21 cellular contexts compared by ENCODE assay signal in genomic region chr11:50379484-50379883, GRCh38.
DNase-seq lines count a peak whose midpoint lies in the region; ATAC-seq, FAIRE-seq and TF ChIP-seq lines count a peak whose summit lies in the region.
"Had no signal": no experiment of that assay in that cellular context is flagged by ENCODE, and none has a peak within 500 bp of the region (broad histone marks: within the 10 kb centered on the region; RNA-seq: fewer than 3 reads in every experiment).

No MANE protein-coding gene starts in this region.

- no peak for TF ChIP-seq RAD21 in HepG2 (CRISPR knock-in tag; IDR thresholded peaks at IDR 0.05)
- no peak for TF ChIP-seq RAD21 in K562 (CRISPR knock-in tag; conservative IDR thresholded peaks at IDR 0.05 in 1 of 2, IDR thresholded peaks at IDR 0.05 in 1 of 2)

- intact Hi-C loops in HepG2 (cut with micrococcal nuclease; ENCODE audit: unreplicated experiment) (no loop called here), right lobe of liver (cut with DNase I) (no loop called here), K562 (cut with micrococcal nuclease) (no loop called here), CD14-positive monocyte (cut with micrococcal nuclease) (no loop called here)

- no peaks in the 10 kb centered on the region for H3K4me1 Mint-ChIP-seq in CD14-positive monocyte

- BruUV-seq in HepG2 (replicated peaks; lab: Mats Ljungman, UMichigan), result no TSS peak
- BruUV-seq in K562 (replicated peaks; lab: Mats Ljungman, UMichigan), result no TSS peak

- H3K9me3 ChIP-seq in HepG2 (ENCODE audit: low read length) (peaks cover 100% of the 10 kb centered on the region), right lobe of liver (peaks cover 0 to 32% (median 2%) of the 10 kb centered on the region in 4 donors), K562 (replicated peaks; ENCODE audit: control insufficient read depth, insufficient read depth, low read depth, low read length) (no peaks in the 10 kb centered on the region), iPS-20b (ENCODE audit: insufficient read depth, low read depth, low read length) (peaks cover 100% of the 10 kb centered on the region)
- H3K9me3 ChIP-seq: BE2C had no signal

- ATAC-seq in HepG2 (no peak), right lobe of liver (no peak), K562 (no peak)
- ATAC-seq: CD8-positive, alpha-beta T cell had no signal

- POLR2A ChIA-PET in HepG2 (lab: Yijun Ruan, JAX), result no interaction called here
- POLR2A ChIA-PET in K562 (lab: Yijun Ruan, JAX), result no interaction called here

- no peaks in the 10 kb centered on the region for H3K27me3 ChIP-seq in HepG2 (ENCODE audit: control insufficient read depth in 1 of 2, insufficient read depth in 2 of 2, low read length in 2 of 2)
- H3K27me3 ChIP-seq in right lobe of liver, result no peaks in the 10 kb centered on the region
- H3K27me3 ChIP-seq in K562 (ENCODE audit: control insufficient read depth in 2 of 2, insufficient read depth in 2 of 2, low read length in 2 of 2), result no peaks in the 10 kb centered on the region
- no peaks in the 10 kb centered on the region for H3K27me3 ChIP-seq in iPS-20b (ENCODE audit: insufficient read depth, low read length)
- H3K27me3 ChIP-seq: BE2C, BLaER1 had no signal

- TF ChIP-seq POLR2A in HepG2 (IDR thresholded peaks at IDR 0.05; ENCODE audit: insufficient read depth in 1 of 2, low read depth in 2 of 2, low read length in 2 of 2) (no peak), right lobe of liver (IDR thresholded peaks at IDR 0.05) (no peak), K562 (conservative IDR thresholded peaks at IDR 0.05) (no peak)

- H3K4me3 ChIP-seq in HepG2 (replicated peaks in 1 of 3; ENCODE audit: insufficient read depth in 1 of 3, low read depth in 2 of 3, low read length in 3 of 3) (no peak overlapping the region), right lobe of liver (no peak overlapping the region), K562 (no peak overlapping the region), iPS-20b (ENCODE audit: low read length) (peak overlapping the region; percentile 37; the same call in 1 of the 2 replicates)
- H3K4me3 ChIP-seq: BLaER1 had no signal

- WGBS in HepG2 (ENCODE audit: low lambda C conversion rate), result 0% methylated on average over 1 of the region's 1 CpG
- WGBS in right lobe of liver (ENCODE audit: insufficient coverage, low coverage, low lambda C conversion rate, missing lambda C conversion rate), result 73% methylated on average over 1 of the region's 1 CpG
- WGBS in K562 (ENCODE audit: insufficient coverage, low coverage, missing lambda C conversion rate), result 0% methylated on average over 1 of the region's 1 CpG

- H3K27ac ChIP-seq in HepG2 (ENCODE audit: extremely low read length, insufficient read depth, low read length) (no peak overlapping the region), right lobe of liver (no peak overlapping the region), K562 (ENCODE audit: extremely low read depth, low read depth, low read length) (no peak overlapping the region), iPS-20b (ENCODE audit: low read length) (no peak overlapping the region)
- H3K27ac ChIP-seq: 22Rv1, BLaER1 had no signal

- H3K9me1 ChIP-seq in K562 (ENCODE audit: control insufficient read depth, insufficient read depth, low read length), result no peaks in the 10 kb centered on the region

- no peak overlapping the region for H3K4me3 Mint-ChIP-seq in CD14-positive monocyte
- H3K4me3 Mint-ChIP-seq: CD4-positive, alpha-beta T cell; CD8-positive, alpha-beta T cell had no signal

- H4K20me1 ChIP-seq in HepG2 (ENCODE audit: insufficient read depth, low read length), result no peaks in the 10 kb centered on the region
- H4K20me1 ChIP-seq in K562 (replicated peaks; ENCODE audit: control insufficient read depth, insufficient read depth, low read length), result no peaks in the 10 kb centered on the region
- H4K20me1 ChIP-seq: BLaER1 had no signal

- no peak for TF ChIP-seq CTCF in HepG2 (CRISPR knock-in tag; IDR thresholded peaks at IDR 0.05)
- no peak for TF ChIP-seq CTCF in right lobe of liver (IDR thresholded peaks at IDR 0.05)
- no peak for TF ChIP-seq CTCF in K562 (IDR thresholded peaks at IDR 0.05 in 2 of 3, conservative IDR thresholded peaks at IDR 0.05 in 1 of 3; ENCODE audit: insufficient read depth in 2 of 3, low read depth in 1 of 3, low read length in 3 of 3)
- no peak for TF ChIP-seq CTCF in CD14-positive monocyte (IDR thresholded peaks at IDR 0.05)

- no peak overlapping the region for H3K27ac Mint-ChIP-seq in CD14-positive monocyte
- H3K27ac Mint-ChIP-seq: CD4-positive, alpha-beta T cell; CD8-positive, alpha-beta T cell had no signal

- FAIRE-seq in HepG2 (lab: Jason Lieb, UNC) (no peak), K562 (lab: Jason Lieb, UNC) (no peak)
- FAIRE-seq: D721Med, G401.6, GM12891, GM19239 had no signal

- H3K4me2 ChIP-seq in HepG2 (ENCODE audit: low read depth, low read length) (no peak overlapping the region), K562 (ENCODE audit: insufficient read depth, low read length) (no peak overlapping the region)
- H3K4me2 ChIP-seq: BLaER1 had no signal

- CTCF ChIA-PET in HepG2 (lab: Yijun Ruan, JAX; ENCODE audit: low intra/inter-chr PET ratio, low total read pairs) (no interaction called here), K562 (lab: Yijun Ruan, JAX; ENCODE audit: low intra/inter-chr PET ratio) (no interaction called here)

- H2AFZ ChIP-seq in HepG2 (ENCODE audit: low read length) (no peak overlapping the region), K562 (ENCODE audit: low read depth, low read length) (no peak overlapping the region)

- H3K36me3 Mint-ChIP-seq in CD14-positive monocyte, result no peaks in the 10 kb centered on the region
- H3K36me3 Mint-ChIP-seq: CD8-positive, alpha-beta T cell had no signal

- in situ Hi-C loops in HepG2 (cut with HindIII; ENCODE audit: extremely low pct_ligation_motif_present, low pct_unique_long_range_greater_than_20kb), result no loop called here
- in situ Hi-C loops in K562 (cut with MboI), result no loop called here

- H3K9ac ChIP-seq in HepG2 (ENCODE audit: insufficient read depth, low read depth, low read length), result no peak overlapping the region
- no peak overlapping the region for H3K9ac ChIP-seq in K562 (ENCODE audit: insufficient read depth in 1 of 2, low read depth in 2 of 2, low read length in 2 of 2)
- no peak overlapping the region for H3K9ac ChIP-seq in iPS-20b (ENCODE audit: low read depth, low read length)
- H3K9ac ChIP-seq: BLaER1 had no signal

- no peaks in the 10 kb centered on the region for H3K4me1 ChIP-seq in HepG2 (ENCODE audit: insufficient read depth, low read length)
- H3K4me1 ChIP-seq in right lobe of liver, result no peaks in the 10 kb centered on the region
- H3K4me1 ChIP-seq in K562 (replicated peaks in 1 of 2; ENCODE audit: control insufficient read depth in 2 of 2, insufficient read depth in 2 of 2, low read length in 2 of 2), result no peaks in the 10 kb centered on the region
- H3K4me1 ChIP-seq in iPS-20b (ENCODE audit: insufficient read depth, low read length), result no peaks in the 10 kb centered on the region
- H3K4me1 ChIP-seq: BE2C, BLaER1, Caco-2 had no signal

- H3K27me3 Mint-ChIP-seq in CD14-positive monocyte (ENCODE audit: low read depth in 3 of 3), result no peaks in the 10 kb centered on the region
- H3K27me3 Mint-ChIP-seq: CD4-positive, alpha-beta T cell had no signal

- peaks cover 2 to 18% (median 12%) of the 10 kb centered on the region in 7 donors for H3K9me3 Mint-ChIP-seq in CD14-positive monocyte

- no peaks in the 10 kb centered on the region for H3K79me2 ChIP-seq in HepG2 (ENCODE audit: insufficient read depth, low read length)
- no peaks in the 10 kb centered on the region for H3K79me2 ChIP-seq in K562 (ENCODE audit: control insufficient read depth, insufficient read depth, low read length)

- no peak for DNase-seq in HepG2 (ENCODE audit: low spot score)
- no peak for DNase-seq in right lobe of liver
- no peak for DNase-seq in K562 (ENCODE audit: extremely low read depth in 1 of 4, low spot score in 3 of 4)
- DNase-seq in middle frontal gyrus (ENCODE audit: extremely low spot score, low spot score), result no peak
- DNase-seq in CD14-positive monocyte (ENCODE audit: low spot score), result no peak
- DNase-seq: ACHN; BE2C; C1 segment of cervical spinal cord; Caco-2; Calu3; CD4-positive, alpha-beta T cell; CD8-positive, alpha-beta T cell; DMS79 treated with DMSO at 0.1 percent for 48 hours; GF-D8 had no signal

- TF ChIP-seq EP300 in HepG2 (IDR thresholded peaks at IDR 0.05; ENCODE audit: low read depth in 2 of 2, low read length in 2 of 2) (no peak), HepG2 (CRISPR knock-in tag; IDR thresholded peaks at IDR 0.05; ENCODE audit: borderline replicate concordance) (no peak), K562 (IDR thresholded peaks at IDR 0.05; ENCODE audit: low read length) (no peak)

- no peaks in the 10 kb centered on the region for H3K36me3 ChIP-seq in HepG2 (replicated peaks in 1 of 2; ENCODE audit: control insufficient read depth in 1 of 2, insufficient read depth in 2 of 2, low read length in 2 of 2)
- no peaks in the 10 kb centered on the region for H3K36me3 ChIP-seq in right lobe of liver
- no peaks in the 10 kb centered on the region for H3K36me3 ChIP-seq in K562 (ENCODE audit: control insufficient read depth, insufficient read depth, low read length)
- H3K36me3 ChIP-seq in iPS-20b (ENCODE audit: insufficient read depth, low read depth, low read length), result no peaks in the 10 kb centered on the region
- H3K36me3 ChIP-seq: BE2C, BLaER1 had no signal

TF ChIP-seq in HepG2, 621 proteins besides CTCF, POLR2A, EP300 and RAD21 (continues in another document):
- no peak for TF ChIP-seq TGIF2 (CRISPR knock-in tag; IDR thresholded peaks at IDR 0.05)
- peak; percentile 73 for TF ChIP-seq MAFF (IDR thresholded peaks at IDR 0.05; ENCODE audit: low read depth, low read length)

TF ChIP-seq in K562, 482 proteins besides CTCF, POLR2A, EP300 and RAD21:
- TF ChIP-seq CBX1 (IDR thresholded peaks at IDR 0.05; ENCODE audit: low read depth) (no peak), ZNF316 (IDR thresholded peaks at IDR 0.05) (peak; percentile 22; the same call in 1 of the 2 replicates)

Comparison
In these comparisons a context has a peak if more than half of its experiments do, and no peak if none do; other contexts are left out.
1. Of the 241 proteins assayed by ChIP-seq in both HepG2 and K562: peak only in HepG2: MAFF and MAFK; only in K562: none; in both: none; in neither: 239.